ENCODE assay signal across 14 cellular contexts in the genomic region with DNA sequence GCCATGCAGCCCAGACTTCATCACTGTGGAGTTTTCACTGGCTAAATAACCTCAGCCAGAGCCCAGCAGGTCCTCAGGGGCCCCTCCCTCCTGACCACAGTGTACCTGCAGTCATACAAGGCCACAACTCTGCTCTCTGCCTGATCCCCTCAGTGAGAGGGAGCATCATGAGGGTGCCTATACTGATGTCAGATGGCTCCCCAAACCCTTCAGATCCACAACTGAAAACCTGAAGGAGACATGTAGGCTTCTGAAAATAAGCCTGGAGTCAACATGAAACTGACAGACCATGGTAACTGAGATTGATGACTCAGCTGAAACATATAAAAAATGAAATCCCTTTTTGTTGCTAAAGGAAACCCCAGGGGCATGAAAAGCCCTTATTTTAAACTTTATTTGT.
DNase-seq lines count a peak whose midpoint lies in the region; ATAC-seq lines count a peak whose summit lies in the region.
"Had no signal": no experiment of that assay in that cellular context is flagged by ENCODE, and none has a peak within 500 bp of the region (broad histone marks: within the 10 kb centered on the region; RNA-seq: fewer than 3 reads in every experiment).

No MANE protein-coding gene starts in this region.

- H3K27ac ChIP-seq in SK-N-MC, result peak overlapping the region; percentile 28; the same call in 1 of the 2 replicates
- H3K27ac ChIP-seq: upper lobe of left lung had no signal

- H3K4me2 ChIP-seq in skeletal muscle satellite cell (ENCODE audit: low read length), result no peak overlapping the region

- H3K9me3 ChIP-seq in SK-N-MC (ENCODE audit: low read depth, low read length), result peaks cover 3% of the 10 kb centered on the region; the same call in 1 of the 2 replicates
- H3K9me3 ChIP-seq in skeletal muscle satellite cell (replicated peaks; ENCODE audit: low read length), result no peaks in the 10 kb centered on the region
- H3K9me3 ChIP-seq: upper lobe of left lung had no signal

- H3K36me3 ChIP-seq in SK-N-MC (ENCODE audit: insufficient read depth, low read length) (no peaks in the 10 kb centered on the region), skeletal muscle satellite cell (ENCODE audit: insufficient read depth, low read length) (no peaks in the 10 kb centered on the region)
- H3K36me3 ChIP-seq: upper lobe of left lung had no signal

- H3K36me3 Mint-ChIP-seq in activated T-cell treated with anti-CD3 and anti-CD28 coated beads, Interleukin-2, amount 50 U/mL, for 24 hours (ENCODE audit: low read depth), result no peaks in the 10 kb centered on the region
- H3K36me3 Mint-ChIP-seq: activated naive CD8-positive, alpha-beta T cell had no signal

- H3K9ac ChIP-seq in SK-N-MC (ENCODE audit: insufficient read length) (no peak overlapping the region), skeletal muscle satellite cell (ENCODE audit: low read depth, low read length) (peak overlapping the region; percentile 29)

- H3K4me3 ChIP-seq in SK-N-MC, result no peak overlapping the region
- H3K4me3 ChIP-seq in skeletal muscle satellite cell (ENCODE audit: low read length), result no peak overlapping the region
- H3K4me3 ChIP-seq: upper lobe of left lung had no signal

- peaks cover 6% of the 10 kb centered on the region for H3K27me3 Mint-ChIP-seq in activated T-cell treated with anti-CD3 and anti-CD28 coated beads, Interleukin-2, amount 50 U/mL, for 24 hours

- H3K27me3 ChIP-seq in skeletal muscle satellite cell (ENCODE audit: control insufficient read depth, insufficient read depth, low read length), result no peaks in the 10 kb centered on the region
- H3K27me3 ChIP-seq: upper lobe of left lung had no signal

- H3K4me3 Mint-ChIP-seq in activated T-cell treated with anti-CD3 and anti-CD28 coated beads, Interleukin-2, amount 50 U/mL, for 24 hours, result peak overlapping the region; percentile 5
- H3K4me3 Mint-ChIP-seq: activated naive CD8-positive, alpha-beta T cell; effector memory CD8-positive, alpha-beta T cell; T-helper 17 cell had no signal

- peak; percentile 57 for ATAC-seq in GM18867 (IDR thresholded peaks at IDR 0.05; ENCODE audit: unreplicated experiment)
- no peak for ATAC-seq in HG03439 (IDR thresholded peaks at IDR 0.05; ENCODE audit: unreplicated experiment)
- ATAC-seq in GM21360 (IDR thresholded peaks at IDR 0.05; ENCODE audit: unreplicated experiment), result no peak
- ATAC-seq: effector memory CD8-positive, alpha-beta T cell; T-helper 17 cell had no signal

- H3K27ac Mint-ChIP-seq in activated T-cell treated with anti-CD3 and anti-CD28 coated beads, Interleukin-2, amount 50 U/mL, for 24 hours, result peak overlapping the region; percentile 80
- H3K27ac Mint-ChIP-seq: activated naive CD8-positive, alpha-beta T cell; effector memory CD8-positive, alpha-beta T cell; progenitor cell of endocrine pancreas had no signal

- peak; percentile 37 for DNase-seq in activated T-cell treated with anti-CD3 and anti-CD28 coated beads, Interleukin-2, amount 50 U/mL, for 24 hours
- DNase-seq in activated T-cell treated with anti-CD3 and anti-CD28 coated beads, Interleukin-2, amount 50 U/mL, for 1 hour, result no peak
- DNase-seq in SK-N-MC (ENCODE audit: low read depth, low spot score) (no peak), SKM-1 (lab: John Stamatoyannopoulos, UW; ENCODE audit: unreplicated experiment) (no peak)
- DNase-seq: effector memory CD8-positive, alpha-beta T cell; GDM1; T-helper 17 cell had no signal

- peaks cover 32% of the 10 kb centered on the region for H3K4me1 ChIP-seq in skeletal muscle satellite cell (ENCODE audit: control insufficient read depth, insufficient read depth, low read length)
- H3K4me1 ChIP-seq: upper lobe of left lung had no signal

- peaks cover 18% of the 10 kb centered on the region for H3K4me1 Mint-ChIP-seq in activated T-cell treated with anti-CD3 and anti-CD28 coated beads, Interleukin-2, amount 50 U/mL, for 24 hours (ENCODE audit: low read depth)

- H3K9me3 Mint-ChIP-seq in activated T-cell treated with anti-CD3 and anti-CD28 coated beads, Interleukin-2, amount 50 U/mL, for 24 hours, result no peaks in the 10 kb centered on the region
- H3K9me3 Mint-ChIP-seq: effector memory CD8-positive, alpha-beta T cell had no signal
